ENCODE assay signal across 1 cellular context in genomic region chr19:5680083-5680436, GRCh38.
A peak's percentile ranks its signal among the peaks of the same experiment; 100 is the strongest.
TF ChIP-seq lines count a peak whose summit lies in the region.

No MANE protein-coding gene starts in this region.

TF ChIP-seq in HepG2, 621 proteins besides CTCF, POLR2A, EP300 and RAD21 (continued from another document and continues in another):
- TF ChIP-seq, protein P1, sequence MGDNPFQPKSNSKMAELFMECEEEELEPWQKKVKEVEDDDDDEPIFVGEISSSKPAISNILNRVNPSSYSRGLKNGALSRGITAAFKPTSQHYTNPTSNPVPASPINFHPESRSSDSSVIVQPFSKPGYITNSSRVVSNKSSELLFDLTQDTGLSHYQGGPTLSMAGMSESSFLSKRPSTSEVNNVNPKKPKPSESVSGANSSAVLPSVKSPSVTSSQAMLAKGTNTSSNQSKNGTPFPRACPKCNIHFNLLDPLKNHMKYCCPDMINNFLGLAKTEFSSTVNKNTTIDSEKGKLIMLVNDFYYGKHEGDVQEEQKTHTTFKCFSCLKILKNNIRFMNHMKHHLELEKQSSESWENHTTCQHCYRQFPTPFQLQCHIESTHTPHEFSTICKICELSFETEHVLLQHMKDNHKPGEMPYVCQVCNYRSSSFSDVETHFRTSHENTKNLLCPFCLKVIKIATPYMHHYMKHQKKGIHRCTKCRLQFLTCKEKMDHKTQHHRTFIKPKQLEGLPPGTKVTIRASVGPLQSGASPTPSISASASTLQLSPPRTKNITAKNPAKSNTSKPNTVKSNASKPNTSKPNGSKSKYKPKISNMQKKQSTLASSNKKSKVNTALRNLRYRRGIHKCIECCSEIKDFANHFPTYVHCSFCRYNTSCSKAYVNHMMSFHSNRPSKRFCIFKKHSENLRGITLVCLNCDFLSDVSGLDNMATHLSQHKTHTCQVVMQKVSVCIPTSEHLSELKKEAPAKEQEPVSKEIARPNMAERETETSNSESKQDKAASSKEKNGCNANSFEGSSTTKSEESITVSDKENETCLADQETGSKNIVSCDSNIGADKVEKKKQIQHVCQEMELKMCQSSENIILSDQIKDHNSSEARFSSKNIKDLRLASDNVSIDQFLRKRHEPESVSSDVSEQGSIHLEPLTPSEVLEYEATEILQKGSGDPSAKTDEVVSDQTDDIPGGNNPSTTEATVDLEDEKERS (CRISPR knock-in tag; IDR thresholded peaks at IDR 0.05): no peak
- TF ChIP-seq ZNF773 (CRISPR knock-in tag; IDR thresholded peaks at IDR 0.05; ENCODE audit: borderline replicate concordance): no peak
- TF ChIP-seq TEAD3 (CRISPR knock-in tag; optimal IDR thresholded peaks at IDR 0.05; ENCODE audit: borderline replicate concordance): no peak
- TF ChIP-seq, protein P2, sequence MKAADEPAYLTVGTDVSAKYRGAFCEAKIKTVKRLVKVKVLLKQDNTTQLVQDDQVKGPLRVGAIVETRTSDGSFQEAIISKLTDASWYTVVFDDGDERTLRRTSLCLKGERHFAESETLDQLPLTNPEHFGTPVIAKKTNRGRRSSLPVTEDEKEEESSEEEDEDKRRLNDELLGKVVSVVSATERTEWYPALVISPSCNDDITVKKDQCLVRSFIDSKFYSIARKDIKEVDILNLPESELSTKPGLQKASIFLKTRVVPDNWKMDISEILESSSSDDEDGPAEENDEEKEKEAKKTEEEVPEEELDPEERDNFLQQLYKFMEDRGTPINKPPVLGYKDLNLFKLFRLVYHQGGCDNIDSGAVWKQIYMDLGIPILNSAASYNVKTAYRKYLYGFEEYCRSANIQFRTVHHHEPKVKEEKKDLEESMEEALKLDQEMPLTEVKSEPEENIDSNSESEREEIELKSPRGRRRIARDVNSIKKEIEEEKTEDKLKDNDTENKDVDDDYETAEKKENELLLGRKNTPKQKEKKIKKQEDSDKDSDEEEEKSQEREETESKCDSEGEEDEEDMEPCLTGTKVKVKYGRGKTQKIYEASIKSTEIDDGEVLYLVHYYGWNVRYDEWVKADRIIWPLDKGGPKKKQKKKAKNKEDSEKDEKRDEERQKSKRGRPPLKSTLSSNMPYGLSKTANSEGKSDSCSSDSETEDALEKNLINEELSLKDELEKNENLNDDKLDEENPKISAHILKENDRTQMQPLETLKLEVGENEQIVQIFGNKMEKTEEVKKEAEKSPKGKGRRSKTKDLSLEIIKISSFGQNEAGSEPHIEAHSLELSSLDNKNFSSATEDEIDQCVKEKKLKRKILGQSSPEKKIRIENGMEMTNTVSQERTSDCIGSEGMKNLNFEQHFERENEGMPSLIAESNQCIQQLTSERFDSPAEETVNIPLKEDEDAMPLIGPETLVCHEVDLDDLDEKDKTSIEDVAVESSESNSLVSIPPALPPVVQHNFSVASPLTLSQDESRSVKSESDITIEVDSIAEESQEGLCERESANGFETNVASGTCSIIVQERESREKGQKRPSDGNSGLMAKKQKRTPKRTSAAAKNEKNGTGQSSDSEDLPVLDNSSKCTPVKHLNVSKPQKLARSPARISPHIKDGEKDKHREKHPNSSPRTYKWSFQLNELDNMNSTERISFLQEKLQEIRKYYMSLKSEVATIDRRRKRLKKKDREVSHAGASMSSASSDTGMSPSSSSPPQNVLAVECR (CRISPR knock-in tag; IDR thresholded peaks at IDR 0.05; ENCODE audit: borderline replicate concordance): no peak
- TF ChIP-seq, protein P3, sequence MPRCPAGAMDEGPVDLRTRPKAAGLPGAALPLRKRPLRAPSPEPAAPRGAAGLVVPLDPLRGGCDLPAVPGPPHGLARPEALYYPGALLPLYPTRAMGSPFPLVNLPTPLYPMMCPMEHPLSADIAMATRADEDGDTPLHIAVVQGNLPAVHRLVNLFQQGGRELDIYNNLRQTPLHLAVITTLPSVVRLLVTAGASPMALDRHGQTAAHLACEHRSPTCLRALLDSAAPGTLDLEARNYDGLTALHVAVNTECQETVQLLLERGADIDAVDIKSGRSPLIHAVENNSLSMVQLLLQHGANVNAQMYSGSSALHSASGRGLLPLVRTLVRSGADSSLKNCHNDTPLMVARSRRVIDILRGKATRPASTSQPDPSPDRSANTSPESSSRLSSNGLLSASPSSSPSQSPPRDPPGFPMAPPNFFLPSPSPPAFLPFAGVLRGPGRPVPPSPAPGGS (CRISPR knock-in tag; IDR thresholded peaks at IDR 0.05): peak; percentile 70; the same call in 1 of the 2 replicates
- TF ChIP-seq SRY (CRISPR knock-in tag; IDR thresholded peaks at IDR 0.05): 0 out of 2 replicates have a peak, but pooled peaks have one; percentile 44
- TF ChIP-seq ZNF441 (CRISPR knock-in tag; IDR thresholded peaks at IDR 0.05; ENCODE audit: borderline replicate concordance): 0 out of 2 replicates have a peak, but pooled peaks have one; percentile 25
- TF ChIP-seq, protein P4, sequence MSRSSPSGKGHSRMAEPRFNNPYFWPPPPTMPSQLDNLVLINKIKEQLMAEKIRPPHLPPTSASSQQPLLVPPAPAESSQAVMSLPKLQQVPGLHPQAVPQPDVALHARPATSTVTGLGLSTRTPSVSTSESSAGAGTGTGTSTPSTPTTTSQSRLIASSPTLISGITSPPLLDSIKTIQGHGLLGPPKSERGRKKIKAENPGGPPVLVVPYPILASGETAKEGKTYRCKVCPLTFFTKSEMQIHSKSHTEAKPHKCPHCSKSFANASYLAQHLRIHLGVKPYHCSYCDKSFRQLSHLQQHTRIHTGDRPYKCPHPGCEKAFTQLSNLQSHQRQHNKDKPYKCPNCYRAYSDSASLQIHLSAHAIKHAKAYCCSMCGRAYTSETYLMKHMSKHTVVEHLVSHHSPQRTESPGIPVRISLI (CRISPR knock-in tag; IDR thresholded peaks at IDR 0.05; ENCODE audit: borderline replicate concordance): no peak
- TF ChIP-seq, protein P5, sequence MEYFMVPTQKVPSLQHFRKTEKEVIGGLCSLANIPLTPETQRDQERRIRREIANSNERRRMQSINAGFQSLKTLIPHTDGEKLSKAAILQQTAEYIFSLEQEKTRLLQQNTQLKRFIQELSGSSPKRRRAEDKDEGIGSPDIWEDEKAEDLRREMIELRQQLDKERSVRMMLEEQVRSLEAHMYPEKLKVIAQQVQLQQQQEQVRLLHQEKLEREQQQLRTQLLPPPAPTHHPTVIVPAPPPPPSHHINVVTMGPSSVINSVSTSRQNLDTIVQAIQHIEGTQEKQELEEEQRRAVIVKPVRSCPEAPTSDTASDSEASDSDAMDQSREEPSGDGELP (IDR thresholded peaks at IDR 0.05; ENCODE audit: borderline replicate concordance, low read depth): no peak
- no peak for TF ChIP-seq SMYD3 (CRISPR knock-in tag; IDR thresholded peaks at IDR 0.05)
- peak; percentile 63; the same call in 1 of the 2 replicates for TF ChIP-seq ZNF414 (CRISPR knock-in tag; IDR thresholded peaks at IDR 0.05)
- peak; percentile 64; the same call in 1 of the 2 replicates for TF ChIP-seq KDM5B (CRISPR knock-in tag; IDR thresholded peaks at IDR 0.05; ENCODE audit: borderline replicate concordance)
- no peak for TF ChIP-seq CEBPB (IDR thresholded peaks at IDR 0.05; ENCODE audit: borderline replicate concordance, low read depth, low read length)
- TF ChIP-seq ZNF512B (CRISPR knock-in tag; IDR thresholded peaks at IDR 0.05; ENCODE audit: borderline replicate concordance): no peak
- no peak for TF ChIP-seq AKNA (CRISPR knock-in tag; IDR thresholded peaks at IDR 0.05; ENCODE audit: borderline replicate concordance)
- TF ChIP-seq ZNF761 (CRISPR knock-in tag; conservative IDR thresholded peaks at IDR 0.05): peak; percentile 82; the same call in 1 of the 2 replicates
- TF ChIP-seq NFE2 (CRISPR knock-in tag; IDR thresholded peaks at IDR 0.05): no peak
- 0 out of 2 replicates have a peak, but pooled peaks have one; percentile 58 for TF ChIP-seq CSRNP1 (CRISPR knock-in tag; IDR thresholded peaks at IDR 0.05)
- peak; percentile 55; the same call in 1 of the 2 replicates for TF ChIP-seq MTA1 (CRISPR knock-in tag; IDR thresholded peaks at IDR 0.05; ENCODE audit: borderline replicate concordance)
- no peak for TF ChIP-seq ZNF335 (CRISPR knock-in tag; IDR thresholded peaks at IDR 0.05)
- TF ChIP-seq MIXL1 (CRISPR knock-in tag; IDR thresholded peaks at IDR 0.05): no peak
- no peak for TF ChIP-seq TP53 (CRISPR knock-in tag; conservative IDR thresholded peaks at IDR 0.05)
- TF ChIP-seq POLR2AphosphoS2 (IDR thresholded peaks at IDR 0.05; ENCODE audit: low read depth, low read length): no peak
- TF ChIP-seq BORCS8-MEF2B (CRISPR knock-in tag; IDR thresholded peaks at IDR 0.05): no peak
- TF ChIP-seq, protein P6, sequence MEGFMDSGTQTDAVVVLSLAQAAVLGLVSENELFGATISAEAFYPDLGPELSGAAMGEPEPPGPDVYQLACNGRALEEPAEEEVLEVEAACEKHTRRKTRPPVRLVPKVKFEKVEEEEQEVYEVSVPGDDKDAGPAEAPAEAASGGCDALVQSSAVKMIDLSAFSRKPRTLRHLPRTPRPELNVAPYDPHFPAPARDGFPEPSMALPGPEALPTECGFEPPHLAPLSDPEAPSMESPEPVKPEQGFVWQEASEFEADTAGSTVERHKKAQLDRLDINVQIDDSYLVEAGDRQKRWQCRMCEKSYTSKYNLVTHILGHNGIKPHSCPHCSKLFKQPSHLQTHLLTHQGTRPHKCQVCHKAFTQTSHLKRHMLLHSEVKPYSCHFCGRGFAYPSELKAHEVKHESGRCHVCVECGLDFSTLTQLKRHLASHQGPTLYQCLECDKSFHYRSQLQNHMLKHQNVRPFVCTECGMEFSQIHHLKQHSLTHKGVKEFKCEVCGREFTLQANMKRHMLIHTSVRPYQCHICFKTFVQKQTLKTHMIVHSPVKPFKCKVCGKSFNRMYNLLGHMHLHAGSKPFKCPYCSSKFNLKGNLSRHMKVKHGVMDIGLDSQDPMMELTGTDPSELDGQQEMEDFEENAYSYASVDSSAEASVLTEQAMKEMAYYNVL (CRISPR knock-in tag; IDR thresholded peaks at IDR 0.05; ENCODE audit: borderline replicate concordance): no peak
- TF ChIP-seq ZFP90 (CRISPR knock-in tag; IDR thresholded peaks at IDR 0.05; ENCODE audit: borderline replicate concordance): no peak
